Comparison of ENCODE assay signal across 12 cellular contexts in the genomic region with DNA sequence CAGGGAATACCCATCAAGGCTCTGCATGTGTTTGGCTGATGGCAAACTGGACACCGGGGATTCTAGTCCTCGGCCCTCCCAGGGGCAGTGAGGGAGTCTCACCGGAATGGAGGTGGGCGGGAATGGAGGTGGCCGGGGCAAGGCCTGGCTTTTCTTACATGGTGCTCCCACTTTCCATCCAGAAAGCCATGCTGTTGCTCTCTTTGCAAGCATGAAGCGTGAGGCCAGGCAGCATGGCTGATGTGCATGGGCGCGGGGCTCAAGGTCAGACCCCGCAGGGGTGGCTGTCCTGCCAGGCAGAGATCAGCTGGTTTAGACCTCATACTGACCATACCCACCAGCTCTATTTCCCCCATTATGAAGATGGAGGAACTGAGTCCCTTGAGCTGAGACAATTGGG.
DNase-seq lines count a peak whose midpoint lies in the region; ATAC-seq and TF ChIP-seq lines count a peak whose summit lies in the region.
"Had no signal": no experiment of that assay in that cellular context is flagged by ENCODE, and none has a peak within 500 bp of the region (broad histone marks: within the 10 kb centered on the region; RNA-seq: fewer than 3 reads in every experiment).

No MANE protein-coding gene starts in this region.

- H3K4me1 ChIP-seq in right atrium auricular region = no peaks in the 10 kb centered on the region
- H3K4me1 ChIP-seq: A549 had no signal

- H3K36me3 ChIP-seq in right atrium auricular region = no peaks in the 10 kb centered on the region

- no peaks in the 10 kb centered on the region for H3K36me3 Mint-ChIP-seq in chondrocyte (ENCODE audit: low read depth)
- H3K36me3 Mint-ChIP-seq: CD4-positive, CD25-positive, alpha-beta regulatory T cell had no signal

- H3K27ac ChIP-seq in right atrium auricular region = no peak overlapping the region
- H3K27ac ChIP-seq: A549 had no signal

- intact Hi-C loops in left cardiac atrium (cut with DNase I) (no loop called here), posterior vena cava (cut with DNase I) (loop anchor here in 1 of 2 donors (1.0 kb wide), 1 partner anchor 53 kb away; no protein-coding TSS in a partner anchor)

- no peak overlapping the region for H3K4me3 Mint-ChIP-seq in chondrocyte (ENCODE audit: unreplicated experiment)
- H3K4me3 Mint-ChIP-seq: CD4-positive, CD25-positive, alpha-beta regulatory T cell; HFFc6 had no signal

- no peaks in the 10 kb centered on the region for H3K4me1 Mint-ChIP-seq in chondrocyte (ENCODE audit: low read depth)
- H3K4me1 Mint-ChIP-seq: CD4-positive, CD25-positive, alpha-beta regulatory T cell had no signal

- DNase-seq in left cardiac atrium (peak; percentile 5), right atrium auricular region (ENCODE audit: low spot score) (no peak), chondrocyte (ENCODE audit: low spot score) (peak; percentile 71), posterior vena cava (ENCODE audit: low spot score) (peak; percentile 53), inferior parietal cortex (ENCODE audit: extremely low spot score) (no peak)
- DNase-seq: CD4-positive, CD25-positive, alpha-beta regulatory T cell; DMS53; GF-D8; HCEC 1CT; HFFc6 had no signal

- ATAC-seq in left cardiac atrium (no peak), GM21381 (IDR thresholded peaks at IDR 0.05; ENCODE audit: unreplicated experiment) (no peak)
- ATAC-seq: A549 had no signal

- no peak for TF ChIP-seq CTCF in right atrium auricular region (IDR thresholded peaks at IDR 0.05)
- no peak for TF ChIP-seq CTCF in chondrocyte (IDR thresholded peaks at IDR 0.05)

- H3K27me3 ChIP-seq in right atrium auricular region = no peaks in the 10 kb centered on the region

- no peaks in the 10 kb centered on the region for H3K9me3 ChIP-seq in right atrium auricular region
- H3K9me3 ChIP-seq: A549 had no signal

- H3K27ac Mint-ChIP-seq in chondrocyte (ENCODE audit: unreplicated experiment) = no peak overlapping the region
- H3K27ac Mint-ChIP-seq: CD4-positive, CD25-positive, alpha-beta regulatory T cell; HFFc6 had no signal

- peaks cover 17% of the 10 kb centered on the region for H3K27me3 Mint-ChIP-seq in chondrocyte (ENCODE audit: low read depth)
- H3K27me3 Mint-ChIP-seq: CD4-positive, CD25-positive, alpha-beta regulatory T cell had no signal

- no peak overlapping the region for H3K4me3 ChIP-seq in right atrium auricular region
- H3K4me3 ChIP-seq: A549 had no signal

- H3K9me3 Mint-ChIP-seq in chondrocyte (ENCODE audit: low read depth) = no peaks in the 10 kb centered on the region

Comparison
In these comparisons a context has a peak if more than half of its experiments do, and no peak if none do; other contexts are left out.
1. DNase-seq: peak in left cardiac atrium (single experiment), chondrocyte (single experiment) and posterior vena cava (single experiment); none in right atrium auricular region (single experiment) and inferior parietal cortex (single experiment).